ENCODE assay signal across 9 cellular contexts in genomic region chrX:21985332-21985777, GRCh38. TPM values are rescaled to one million over a fixed set of nuclear protein-coding genes. Genes with fewer than 3 reads are reported as not detected.
A peak's percentile ranks its signal among the peaks of the same experiment; 100 is the strongest.
DNase-seq lines count a peak whose midpoint lies in the region; FAIRE-seq and TF ChIP-seq lines count a peak whose summit lies in the region.
"Had no signal": no experiment of that assay in that cellular context is flagged by ENCODE, and none has a peak within 500 bp of the region (broad histone marks: within the 10 kb centered on the region; RNA-seq: fewer than 3 reads in every experiment).

No MANE protein-coding gene starts in this region.

- DNase-seq in GDM1 (lab: John Stamatoyannopoulos, UW) (peak; percentile 44), H54 (ENCODE audit: insufficient read length, low spot score) (peak; percentile 7), LNCaP clone FGC (ENCODE audit: low read depth) (peak; percentile 46), RCC 7860 (ENCODE audit: low spot score) (peak; percentile 66), activated T-helper 1 cell treated with Interleukin-2 at 50 U/mL for 16 hours (ENCODE audit: low read depth) (peak; percentile 33), fibroblast of pulmonary artery (ENCODE audit: low read depth) (peak; percentile 81), non-pigmented ciliary epithelial cell (ENCODE audit: low read depth) (peak; percentile 28), tibial nerve (ENCODE audit: low spot score in 2 of 2) (peak; percentile 51 to 76)

- TF ChIP-seq CTCF in LNCaP clone FGC (IDR thresholded peaks at IDR 0.05; ENCODE audit: control insufficient read depth, extremely low read depth, insufficient read depth) = peak; percentile 84
- TF ChIP-seq CTCF in fibroblast of pulmonary artery (IDR thresholded peaks at IDR 0.05; ENCODE audit: low read length, missing control alignments) = peak; percentile 80
- peak; percentile 68 to 95 (median 89) for TF ChIP-seq CTCF in tibial nerve (IDR thresholded peaks at IDR 0.05)

- H3K36me3 ChIP-seq in tibial nerve = peaks cover 0 to 4% (median 0%) of the 10 kb centered on the region in 3 donors

- H3K27me3 ChIP-seq in tibial nerve = no peaks in the 10 kb centered on the region

- no peak for FAIRE-seq in H54 (lab: Jason Lieb, UNC)
- peak; percentile 92 for FAIRE-seq in RCC 7860 (lab: Jason Lieb, UNC)

- H3K4me3 ChIP-seq in LNCaP clone FGC (ENCODE audit: low read depth, low read length) (no peak overlapping the region), fibroblast of pulmonary artery (replicated peaks; ENCODE audit: low read depth, low read length) (no peak overlapping the region), tibial nerve (no peak overlapping the region)
- H3K4me3 ChIP-seq: skin epidermis had no signal

- WGBS in tibial nerve, 2 donors = 6 to 8% methylated on average over 3 of the region's 3 CpGs

- peak in 1 of 2 donors; percentile 10 for TF ChIP-seq EP300 in tibial nerve (IDR thresholded peaks at IDR 0.05)

- H3K27ac ChIP-seq in tibial nerve = peak overlapping the region in 1 of 4 donors; percentile 13
- H3K27ac ChIP-seq: skin epidermis had no signal

- no peaks in the 10 kb centered on the region for H3K9me3 ChIP-seq in tibial nerve

- TF ChIP-seq POLR2A in H54 (IDR thresholded peaks at IDR 0.05; ENCODE audit: low read depth, low read length) = no peak
- no peak for TF ChIP-seq POLR2A in tibial nerve (IDR thresholded peaks at IDR 0.05)

- H3K4me1 ChIP-seq in tibial nerve = peaks cover 0 to 6% (median 0%) of the 10 kb centered on the region in 4 donors

RNA-seq across cellular contexts. Expression of gene SMS, which starts 44.8 kb away (rescaled TPM):
- total RNA-seq in tibial nerve = 10 to 100 TPM; 19.9 to 36.7 (median 24.7) TPM

RNA-seq across cellular contexts. Expression of gene PHEX, which starts 46.8 kb away (rescaled TPM):
- under 1 TPM in 2 of 4 donors, not detected in 2; under 0.01 TPM for total RNA-seq in tibial nerve

Comparison
In these comparisons a context has a peak if more than half of its experiments do, and no peak if none do; other contexts are left out.
1. DNase-seq: peak in every context shown above with its lines; median percentile 81 in fibroblast of pulmonary artery; 66 in RCC 7860; 64 in tibial nerve; 46 in LNCaP clone FGC; 44 in GDM1; 33 in activated T-helper 1 cell treated with Interleukin-2 at 50 U/mL for 16 hours; 28 in non-pigmented ciliary epithelial cell; 7 in H54.